Comparison of ENCODE assay signal across 8 cellular contexts in the genomic region with DNA sequence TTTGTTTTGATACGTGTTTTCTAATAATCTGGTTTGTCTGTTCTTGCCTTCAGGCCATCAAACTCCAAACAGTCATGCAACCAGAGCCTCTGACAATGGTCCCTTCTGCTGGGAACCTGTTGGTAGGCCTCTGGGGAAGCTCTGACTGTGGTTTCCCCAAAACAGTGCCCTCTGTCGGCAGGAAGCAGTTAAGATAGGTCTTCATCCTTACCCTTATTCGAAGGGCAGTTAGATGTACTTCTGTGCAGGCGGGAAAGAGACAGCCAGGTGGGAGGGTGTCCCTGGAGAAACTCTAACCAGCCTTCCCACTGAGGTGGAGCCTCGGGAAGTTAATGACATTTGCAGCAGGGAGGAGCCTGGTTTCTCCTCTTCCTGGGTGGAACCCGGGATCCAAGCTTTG.
DNase-seq lines count a peak whose midpoint lies in the region; ATAC-seq and TF ChIP-seq lines count a peak whose summit lies in the region.

No MANE protein-coding gene starts in this region.

- H3K9me3 ChIP-seq in RWPE2 (ENCODE audit: severe bottlenecking), result no peaks in the 10 kb centered on the region

- peak; percentile 76 for ATAC-seq in HG02642 (IDR thresholded peaks at IDR 0.05; ENCODE audit: poor library complexity, unreplicated experiment)
- no peak for ATAC-seq in RWPE2 (ENCODE audit: low read depth)
- no peak for ATAC-seq in HG02938 (IDR thresholded peaks at IDR 0.05; ENCODE audit: unreplicated experiment)
- no peak for ATAC-seq in HG03108 (IDR thresholded peaks at IDR 0.05; ENCODE audit: unreplicated experiment)

- H3K4me3 Mint-ChIP-seq in activated CD4-positive, alpha-beta memory T cell treated with anti-CD3 and anti-CD28 coated beads for 36 hours, result no peak overlapping the region
- H3K4me3 Mint-ChIP-seq in activated CD4-positive, alpha-beta memory T cell treated with anti-CD3 and anti-CD28 coated beads, Interleukin-2, amount 10 ng/mL, durations not matched to agents 7 days and 5 days, result no peak overlapping the region

- CTCF ChIA-PET in activated CD4-positive, alpha-beta memory T cell treated with anti-CD3 and anti-CD28 coated beads for 36 hours (lab: Charles Lee), result interaction anchor here (1.1 kb wide), 1 partner anchor 22 kb away, joined by 6 read pairs; no protein-coding TSS in a partner anchor
- CTCF ChIA-PET in activated CD4-positive, alpha-beta memory T cell treated with anti-CD3 and anti-CD28 coated beads, Interleukin-2, amount 10 ng/mL, durations not matched to agents 7 days and 5 days (lab: Charles Lee), result no interaction called here

- H3K4me1 Mint-ChIP-seq in activated CD4-positive, alpha-beta memory T cell treated with anti-CD3 and anti-CD28 coated beads for 36 hours (ENCODE audit: low read depth), result no peaks in the 10 kb centered on the region
- H3K4me1 Mint-ChIP-seq in activated CD4-positive, alpha-beta memory T cell treated with anti-CD3 and anti-CD28 coated beads, Interleukin-2, amount 10 ng/mL, durations not matched to agents 7 days and 5 days, result no peaks in the 10 kb centered on the region

- intact Hi-C loops in activated CD4-positive, alpha-beta memory T cell treated with anti-CD3 and anti-CD28 coated beads for 36 hours (cut with micrococcal nuclease), result no loop called here

- H3K4me1 ChIP-seq in RWPE2 (ENCODE audit: insufficient read depth, poor library complexity, severe bottlenecking), result no peaks in the 10 kb centered on the region

- POLR2A ChIA-PET in activated CD4-positive, alpha-beta memory T cell treated with anti-CD3 and anti-CD28 coated beads for 36 hours (lab: Charles Lee), result no interaction called here
- POLR2A ChIA-PET in activated CD4-positive, alpha-beta memory T cell treated with anti-CD3 and anti-CD28 coated beads, Interleukin-2, amount 10 ng/mL, durations not matched to agents 7 days and 5 days (lab: Charles Lee), result no interaction called here

- H3K36me3 Mint-ChIP-seq in activated CD4-positive, alpha-beta memory T cell treated with anti-CD3 and anti-CD28 coated beads for 36 hours, result no peaks in the 10 kb centered on the region
- no peaks in the 10 kb centered on the region for H3K36me3 Mint-ChIP-seq in activated CD4-positive, alpha-beta memory T cell treated with anti-CD3 and anti-CD28 coated beads, Interleukin-2, amount 10 ng/mL, durations not matched to agents 7 days and 5 days (ENCODE audit: low read depth)

- H3K27ac Mint-ChIP-seq in activated CD4-positive, alpha-beta memory T cell treated with anti-CD3 and anti-CD28 coated beads for 36 hours, result no peak overlapping the region
- no peak overlapping the region for H3K27ac Mint-ChIP-seq in activated CD4-positive, alpha-beta memory T cell treated with anti-CD3 and anti-CD28 coated beads, Interleukin-2, amount 10 ng/mL, durations not matched to agents 7 days and 5 days

- no peaks in the 10 kb centered on the region for H3K27me3 ChIP-seq in RWPE2 (ENCODE audit: insufficient read depth, poor library complexity, severe bottlenecking)

- H3K4me3 ChIP-seq in RWPE2 (ENCODE audit: severe bottlenecking), result no peak overlapping the region

- TF ChIP-seq CTCF in RWPE2 (IDR thresholded peaks at IDR 0.05; ENCODE audit: poor library complexity, severe bottlenecking), result peak; percentile 41

- H3K27ac ChIP-seq in RWPE2 (ENCODE audit: poor library complexity, severe bottlenecking), result no peak overlapping the region

- H3K27me3 Mint-ChIP-seq in activated CD4-positive, alpha-beta memory T cell treated with anti-CD3 and anti-CD28 coated beads for 36 hours, result peaks cover 3% of the 10 kb centered on the region
- H3K27me3 Mint-ChIP-seq in activated CD4-positive, alpha-beta memory T cell treated with anti-CD3 and anti-CD28 coated beads, Interleukin-2, amount 10 ng/mL, durations not matched to agents 7 days and 5 days, result no peaks in the 10 kb centered on the region

- no peaks in the 10 kb centered on the region for H3K36me3 ChIP-seq in RWPE2 (ENCODE audit: low read depth)

- peaks cover 19% of the 10 kb centered on the region for H3K9me3 Mint-ChIP-seq in activated CD4-positive, alpha-beta memory T cell treated with anti-CD3 and anti-CD28 coated beads for 36 hours
- H3K9me3 Mint-ChIP-seq in activated CD4-positive, alpha-beta memory T cell treated with anti-CD3 and anti-CD28 coated beads, Interleukin-2, amount 10 ng/mL, durations not matched to agents 7 days and 5 days, result peaks cover 3% of the 10 kb centered on the region

- DNase-seq in activated CD4-positive, alpha-beta memory T cell treated with anti-CD3 and anti-CD28 coated beads for 36 hours, result peak; percentile 15
- no peak for DNase-seq in activated CD4-positive, alpha-beta memory T cell treated with anti-CD3 and anti-CD28 coated beads, Interleukin-2, amount 10 ng/mL, durations not matched to agents 7 days and 5 days
- DNase-seq in RWPE2 (ENCODE audit: low spot score) (no peak), kidney tubule cell (ENCODE audit: low spot score) (peak; percentile 38), NCI-H2107 (lab: John Stamatoyannopoulos, UW) (no peak)

Comparison
In these comparisons a context has a peak if more than half of its experiments do, and no peak if none do; other contexts are left out.
1. DNase-seq: peak in activated CD4-positive, alpha-beta memory T cell treated with anti-CD3 and anti-CD28 coated beads for 36 hours (single experiment) and kidney tubule cell (single experiment); none in activated CD4-positive, alpha-beta memory T cell treated with anti-CD3 and anti-CD28 coated beads, Interleukin-2, amount 10 ng/mL, durations not matched to agents 7 days and 5 days (single experiment), RWPE2 (single experiment) and NCI-H2107 (single experiment).